In the genomic region with DNA sequence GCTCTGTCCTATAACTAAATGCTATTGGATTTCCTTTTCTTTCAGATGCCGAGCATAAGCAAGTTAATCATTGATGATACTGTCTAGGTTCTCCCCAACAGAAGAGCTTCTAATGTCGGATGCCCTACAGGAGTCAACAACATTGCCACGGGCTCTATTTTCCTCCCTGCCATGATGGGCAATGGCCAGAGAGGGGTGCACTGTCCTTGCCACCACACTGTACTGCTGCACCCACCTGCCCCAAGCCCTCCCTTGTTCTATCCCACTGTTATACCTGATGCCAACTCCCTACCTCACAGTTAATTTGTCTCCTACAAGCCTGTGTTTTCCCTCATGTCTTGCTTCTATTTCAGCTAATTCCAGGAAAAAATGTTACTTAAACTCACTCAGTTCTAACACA, we compare ENCODE assay signal across 2 cellular contexts.
TF ChIP-seq lines count a peak whose summit lies in the region.

No MANE protein-coding gene starts in this region.

TF ChIP-seq in WTC11, 78 proteins besides CTCF, POLR2A, EP300 and RAD21 (continues in another document):
- TF ChIP-seq, protein P1, sequence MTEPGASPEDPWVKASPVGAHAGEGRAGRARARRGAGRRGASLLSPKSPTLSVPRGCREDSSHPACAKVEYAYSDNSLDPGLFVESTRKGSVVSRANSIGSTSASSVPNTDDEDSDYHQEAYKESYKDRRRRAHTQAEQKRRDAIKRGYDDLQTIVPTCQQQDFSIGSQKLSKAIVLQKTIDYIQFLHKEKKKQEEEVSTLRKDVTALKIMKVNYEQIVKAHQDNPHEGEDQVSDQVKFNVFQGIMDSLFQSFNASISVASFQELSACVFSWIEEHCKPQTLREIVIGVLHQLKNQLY (CRISPR knock-in tag; IDR thresholded peaks at IDR 0.05): no peak
- TF ChIP-seq FOXP1 (CRISPR knock-in tag; IDR thresholded peaks at IDR 0.05; ENCODE audit: borderline replicate concordance): no peak
- no peak for TF ChIP-seq TEAD4 (CRISPR knock-in tag; IDR thresholded peaks at IDR 0.05)
- TF ChIP-seq JAZF1 (CRISPR knock-in tag; IDR thresholded peaks at IDR 0.05): no peak
- no peak for TF ChIP-seq ZNF138 (CRISPR knock-in tag; conservative IDR thresholded peaks at IDR 0.05)
- TF ChIP-seq, protein P2, sequence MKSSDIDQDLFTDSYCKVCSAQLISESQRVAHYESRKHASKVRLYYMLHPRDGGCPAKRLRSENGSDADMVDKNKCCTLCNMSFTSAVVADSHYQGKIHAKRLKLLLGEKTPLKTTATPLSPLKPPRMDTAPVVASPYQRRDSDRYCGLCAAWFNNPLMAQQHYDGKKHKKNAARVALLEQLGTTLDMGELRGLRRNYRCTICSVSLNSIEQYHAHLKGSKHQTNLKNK (CRISPR knock-in tag; IDR thresholded peaks at IDR 0.05): no peak
- TF ChIP-seq AR (CRISPR knock-in tag; IDR thresholded peaks at IDR 0.05): no peak
- TF ChIP-seq ATF3 (CRISPR knock-in tag; conservative IDR thresholded peaks at IDR 0.05): no peak
- TF ChIP-seq JUN (CRISPR knock-in tag; IDR thresholded peaks at IDR 0.05): no peak
- TF ChIP-seq ZNF423 (CRISPR knock-in tag; IDR thresholded peaks at IDR 0.05): no peak
- TF ChIP-seq, protein P3, sequence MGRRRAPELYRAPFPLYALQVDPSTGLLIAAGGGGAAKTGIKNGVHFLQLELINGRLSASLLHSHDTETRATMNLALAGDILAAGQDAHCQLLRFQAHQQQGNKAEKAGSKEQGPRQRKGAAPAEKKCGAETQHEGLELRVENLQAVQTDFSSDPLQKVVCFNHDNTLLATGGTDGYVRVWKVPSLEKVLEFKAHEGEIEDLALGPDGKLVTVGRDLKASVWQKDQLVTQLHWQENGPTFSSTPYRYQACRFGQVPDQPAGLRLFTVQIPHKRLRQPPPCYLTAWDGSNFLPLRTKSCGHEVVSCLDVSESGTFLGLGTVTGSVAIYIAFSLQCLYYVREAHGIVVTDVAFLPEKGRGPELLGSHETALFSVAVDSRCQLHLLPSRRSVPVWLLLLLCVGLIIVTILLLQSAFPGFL (CRISPR knock-in tag; IDR thresholded peaks at IDR 0.05; ENCODE audit: borderline replicate concordance): no peak
- TF ChIP-seq, protein P4, sequence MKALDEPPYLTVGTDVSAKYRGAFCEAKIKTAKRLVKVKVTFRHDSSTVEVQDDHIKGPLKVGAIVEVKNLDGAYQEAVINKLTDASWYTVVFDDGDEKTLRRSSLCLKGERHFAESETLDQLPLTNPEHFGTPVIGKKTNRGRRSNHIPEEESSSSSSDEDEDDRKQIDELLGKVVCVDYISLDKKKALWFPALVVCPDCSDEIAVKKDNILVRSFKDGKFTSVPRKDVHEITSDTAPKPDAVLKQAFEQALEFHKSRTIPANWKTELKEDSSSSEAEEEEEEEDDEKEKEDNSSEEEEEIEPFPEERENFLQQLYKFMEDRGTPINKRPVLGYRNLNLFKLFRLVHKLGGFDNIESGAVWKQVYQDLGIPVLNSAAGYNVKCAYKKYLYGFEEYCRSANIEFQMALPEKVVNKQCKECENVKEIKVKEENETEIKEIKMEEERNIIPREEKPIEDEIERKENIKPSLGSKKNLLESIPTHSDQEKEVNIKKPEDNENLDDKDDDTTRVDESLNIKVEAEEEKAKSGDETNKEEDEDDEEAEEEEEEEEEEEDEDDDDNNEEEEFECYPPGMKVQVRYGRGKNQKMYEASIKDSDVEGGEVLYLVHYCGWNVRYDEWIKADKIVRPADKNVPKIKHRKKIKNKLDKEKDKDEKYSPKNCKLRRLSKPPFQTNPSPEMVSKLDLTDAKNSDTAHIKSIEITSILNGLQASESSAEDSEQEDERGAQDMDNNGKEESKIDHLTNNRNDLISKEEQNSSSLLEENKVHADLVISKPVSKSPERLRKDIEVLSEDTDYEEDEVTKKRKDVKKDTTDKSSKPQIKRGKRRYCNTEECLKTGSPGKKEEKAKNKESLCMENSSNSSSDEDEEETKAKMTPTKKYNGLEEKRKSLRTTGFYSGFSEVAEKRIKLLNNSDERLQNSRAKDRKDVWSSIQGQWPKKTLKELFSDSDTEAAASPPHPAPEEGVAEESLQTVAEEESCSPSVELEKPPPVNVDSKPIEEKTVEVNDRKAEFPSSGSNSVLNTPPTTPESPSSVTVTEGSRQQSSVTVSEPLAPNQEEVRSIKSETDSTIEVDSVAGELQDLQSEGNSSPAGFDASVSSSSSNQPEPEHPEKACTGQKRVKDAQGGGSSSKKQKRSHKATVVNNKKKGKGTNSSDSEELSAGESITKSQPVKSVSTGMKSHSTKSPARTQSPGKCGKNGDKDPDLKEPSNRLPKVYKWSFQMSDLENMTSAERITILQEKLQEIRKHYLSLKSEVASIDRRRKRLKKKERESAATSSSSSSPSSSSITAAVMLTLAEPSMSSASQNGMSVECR (CRISPR knock-in tag; IDR thresholded peaks at IDR 0.05; ENCODE audit: borderline replicate concordance): no peak

TF ChIP-seq in SK-N-SH, 30 proteins besides CTCF, POLR2A, EP300 and RAD21 (continued from another document):
- no peak for TF ChIP-seq USF1 (IDR thresholded peaks at IDR 0.05; ENCODE audit: borderline replicate concordance, low read depth)
- TF ChIP-seq IRF3 (IDR thresholded peaks at IDR 0.05; ENCODE audit: low read depth, low read length): no peak
- TF ChIP-seq NRF1 (IDR thresholded peaks at IDR 0.05; ENCODE audit: low read depth, low read length): no peak
- TF ChIP-seq RCOR1 (IDR thresholded peaks at IDR 0.05; ENCODE audit: low read length): no peak
- no peak for TF ChIP-seq FOSL2 (IDR thresholded peaks at IDR 0.05; ENCODE audit: borderline replicate concordance, low read depth)
